8 cellular contexts compared by ENCODE assay signal in genomic region chr17:8436169-8436932, GRCh38. TPM values are rescaled to one million over a fixed set of nuclear protein-coding genes. Genes with fewer than 3 reads are reported as not detected.
DNase-seq lines count a peak whose midpoint lies in the region; ATAC-seq and TF ChIP-seq lines count a peak whose summit lies in the region.

No MANE protein-coding gene starts in this region.

- peak in 1 of 4 donors; percentile 1 for TF ChIP-seq CTCF in right lobe of liver (IDR thresholded peaks at IDR 0.05)

- peak overlapping the region; percentile 74 to 99 (median 91) for H3K4me3 ChIP-seq in right lobe of liver

- H3K36me3 Mint-ChIP-seq in dendritic cell treated with granulocyte-macrophage colony-stimulating factor and Interleukin-4, amounts not matched to agents 40 ng/mL and 50 ng/mL, for 4 days (ENCODE audit: low read depth) = peaks cover 42% of the 10 kb centered on the region

- no peaks in the 10 kb centered on the region for H3K9me3 ChIP-seq in right lobe of liver

- no peaks in the 10 kb centered on the region for H3K9me3 Mint-ChIP-seq in dendritic cell treated with granulocyte-macrophage colony-stimulating factor and Interleukin-4, amounts not matched to agents 40 ng/mL and 50 ng/mL, for 4 days

- peak overlapping the region; percentile 99 to 100 (median 100) for H3K27ac ChIP-seq in right lobe of liver

- H3K27ac Mint-ChIP-seq in dendritic cell treated with granulocyte-macrophage colony-stimulating factor and Interleukin-4, amounts not matched to agents 40 ng/mL and 50 ng/mL, for 4 days = peak overlapping the region; percentile 94

- DNase-seq in NCI-H1105 treated with DMSO at 0.1 percent for 48 hours (lab: John Stamatoyannopoulos, UW) = peak; percentile 49
- DNase-seq in activated CD4-positive, alpha-beta T cell treated with anti-CD3 and anti-CD28 coated beads for 4 hours = peak; percentile 50 to 58
- peak; percentile 67 to 79 (median 75) for DNase-seq in right lobe of liver
- DNase-seq in stimulated activated CD4-positive, alpha-beta T cell treated with anti-CD3 and anti-CD28 coated beads, Interleukin-4, amount 100 ng/mL, for 48 hours (ENCODE audit: low read depth in 2 of 2) = peak; percentile 48 to 52
- DNase-seq in globus pallidus (ENCODE audit: low spot score) = no peak

- H3K27me3 Mint-ChIP-seq in dendritic cell treated with granulocyte-macrophage colony-stimulating factor and Interleukin-4, amounts not matched to agents 40 ng/mL and 50 ng/mL, for 4 days = no peaks in the 10 kb centered on the region

- peaks cover 0 to 33% (median 8%) of the 10 kb centered on the region in 4 donors for H3K4me1 ChIP-seq in right lobe of liver

- intact Hi-C loops in dendritic cell treated with granulocyte-macrophage colony-stimulating factor and Interleukin-4, amounts not matched to agents 40 ng/mL and 50 ng/mL, for 4 days (cut with micrococcal nuclease) = loop anchor here (2.0 kb wide), 2 partner anchors 26 to 54 kb away; partner anchors contain the start of gene RPL26
- intact Hi-C loops in right lobe of liver (cut with DNase I) = no loop called here

- WGBS in right lobe of liver (ENCODE audit: insufficient coverage, low coverage, low lambda C conversion rate, missing lambda C conversion rate) = 0% methylated on average over 16 of the region's 44 CpGs

- TF ChIP-seq POLR2A in right lobe of liver (IDR thresholded peaks at IDR 0.05) = peak; percentile 39

- H3K36me3 ChIP-seq in right lobe of liver = peaks cover 0 to 5% (median 0%) of the 10 kb centered on the region in 4 donors

- H3K4me3 Mint-ChIP-seq in dendritic cell treated with granulocyte-macrophage colony-stimulating factor and Interleukin-4, amounts not matched to agents 40 ng/mL and 50 ng/mL, for 4 days = peak overlapping the region; percentile 93

- H3K4me1 Mint-ChIP-seq in dendritic cell treated with granulocyte-macrophage colony-stimulating factor and Interleukin-4, amounts not matched to agents 40 ng/mL and 50 ng/mL, for 4 days (ENCODE audit: low read depth) = peaks cover 23% of the 10 kb centered on the region

- H3K27me3 ChIP-seq in right lobe of liver = no peaks in the 10 kb centered on the region

- ATAC-seq in GM18499 (IDR thresholded peaks at IDR 0.05; ENCODE audit: insufficient read depth, unreplicated experiment) (peak; percentile 15), HG02678 (IDR thresholded peaks at IDR 0.05; ENCODE audit: unreplicated experiment) (peak; percentile 56), right lobe of liver (peak; percentile 53 to 72 (median 70))

RNA-seq across cellular contexts. Expression of gene NDEL1, which starts 0.7 kb away (rescaled TPM):
- 10 to 100 TPM; 22.2 to 34.9 (median 28.4) TPM for total RNA-seq in right lobe of liver

RNA-seq across cellular contexts. Expression of gene RNF222, which starts 38.7 kb away (rescaled TPM):
- not detected for total RNA-seq in right lobe of liver

RNA-seq across cellular contexts. Expression of gene RPL26, which starts 53.4 kb away (rescaled TPM):
- 1,000 to 10,000 TPM in 2 of 6 experiments, 100 to 1,000 TPM in 4; 467 to 1,753 (median 509) TPM for total RNA-seq in right lobe of liver

Comparison
In these comparisons a context has a peak if more than half of its experiments do, and no peak if none do; other contexts are left out.
1. ATAC-seq: peak in every context shown above with its lines; median percentile 70 in right lobe of liver; 56 in HG02678; 15 in GM18499.